In the genomic region with DNA sequence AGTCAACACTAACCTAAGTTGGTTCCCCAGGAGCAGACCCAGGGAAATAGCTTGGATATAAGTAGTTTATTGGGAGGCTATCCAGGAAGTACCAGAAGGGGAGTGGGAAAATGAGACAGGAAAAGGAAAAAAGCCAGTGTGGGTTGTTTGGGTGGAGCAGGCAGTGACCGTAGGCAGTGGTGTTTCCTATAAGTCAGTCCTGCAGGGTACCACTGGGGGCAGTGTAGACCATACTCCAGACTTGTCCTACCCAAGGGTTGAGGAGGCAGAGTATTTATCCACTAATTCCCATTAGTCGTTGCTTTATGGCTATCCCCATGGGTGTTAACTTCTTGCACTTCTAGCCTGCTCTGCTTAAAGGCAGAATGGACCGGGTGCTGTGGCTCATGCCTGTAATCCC, we compare ENCODE assay signal across 1 cellular context.
TF ChIP-seq lines count a peak whose summit lies in the region.

No MANE protein-coding gene starts in this region.

TF ChIP-seq in HCT116, 20 proteins besides CTCF, POLR2A, EP300 and RAD21 (continued from another document):
- TF ChIP-seq CEBPB (IDR thresholded peaks at IDR 0.05; ENCODE audit: low read depth) (no peak), EGR1 (IDR thresholded peaks at IDR 0.05; ENCODE audit: low read depth) (no peak)
